ENCODE assay signal across 20 cellular contexts in genomic region chr22:42651134-42651533, GRCh38. TPM values are rescaled to one million over a fixed set of nuclear protein-coding genes. Genes with fewer than 3 reads are reported as not detected.
DNase-seq lines count a peak whose midpoint lies in the region; ATAC-seq, FAIRE-seq and TF ChIP-seq lines count a peak whose summit lies in the region.
"Had no signal": no experiment of that assay in that cellular context is flagged by ENCODE, and none has a peak within 500 bp of the region (broad histone marks: within the 10 kb centered on the region; RNA-seq: fewer than 3 reads in every experiment).

No MANE protein-coding gene starts in this region.

- H3K4me2 ChIP-seq in A549 (peak overlapping the region; percentile 16; the same call in 2 of the 3 replicates), trophoblast cell (ENCODE audit: low read length) (no peak overlapping the region)

- no peaks in the 10 kb centered on the region for H3K9me3 ChIP-seq in A549
- peaks cover 2% of the 10 kb centered on the region for H3K9me3 ChIP-seq in trophoblast cell (ENCODE audit: insufficient read depth, low read depth, low read length)

- no peak overlapping the region for H3K4me3 Mint-ChIP-seq in glutamatergic neuron (ENCODE audit: unreplicated experiment)
- H3K4me3 Mint-ChIP-seq: stimulated activated memory B cell treated with anti-CD40 and anti-IgM and Interleukin-4, amounts not matched to agents 10 μg/mL and 1 μg/mL and 100 μg/mL, for 72 hours had no signal

- TF ChIP-seq POLR2A in A549 (IDR thresholded peaks at IDR 0.05; ENCODE audit: low read length) = no peak
- TF ChIP-seq POLR2A in GM12891 (IDR thresholded peaks at IDR 0.05; ENCODE audit: low read depth, low read length) = no peak

- peaks cover 13% of the 10 kb centered on the region for H3K79me1 ChIP-seq in trophoblast cell (ENCODE audit: low read length)

- CTCF ChIA-PET in A549 (lab: Yijun Ruan, JAX) = interaction anchor here (2.9 to 4.7 kb wide), 2 partner anchors 15 to 30 kb away, joined by 10 to 29 read pairs; no protein-coding TSS in a partner anchor
- CTCF ChIA-PET in RWPE1 (lab: Yijun Ruan, JAX) = no interaction called here

- no peak overlapping the region for H4K91ac ChIP-seq in trophoblast cell (ENCODE audit: low read depth, low read length)

- H3K36me3 ChIP-seq in trophoblast cell (ENCODE audit: control insufficient read depth in 1 of 2, insufficient read depth in 2 of 2, low read length in 2 of 2) = peaks cover 0 to 2% of the 10 kb centered on the region in 2 experiments
- H3K36me3 ChIP-seq: cardiac muscle cell had no signal

- TF ChIP-seq CTCF in A549 (IDR thresholded peaks at IDR 0.05) (no peak), RWPE1 (conservative IDR thresholded peaks at IDR 0.05; ENCODE audit: low read depth) (no peak), glutamatergic neuron (IDR thresholded peaks at IDR 0.05; ENCODE audit: partially characterized antibody, unreplicated experiment) (no peak)

- peaks cover 27% of the 10 kb centered on the region for H3K4me1 ChIP-seq in A549
- peaks cover 15 to 21% of the 10 kb centered on the region in 2 experiments for H3K4me1 ChIP-seq in trophoblast cell (ENCODE audit: control insufficient read depth in 1 of 2, insufficient read depth in 2 of 2, low read length in 2 of 2)

- no peak overlapping the region for H3K18ac ChIP-seq in trophoblast cell (ENCODE audit: low read length)

- no peak overlapping the region for H3K14ac ChIP-seq in trophoblast cell (ENCODE audit: low read length)

- H3K79me2 ChIP-seq in trophoblast cell (ENCODE audit: control insufficient read depth, insufficient read depth, low read length, poor library complexity) = peaks cover 12% of the 10 kb centered on the region

- 21% methylated on average over 7 of the region's 7 CpGs for WGBS in A549 (ENCODE audit: missing lambda C conversion rate)
- WGBS in trophoblast cell (ENCODE audit: extremely low coverage, insufficient coverage, insufficient read length) = no CpG with 5 or more reads among the region's 7 CpGs

- TF ChIP-seq EP300 in A549 (IDR thresholded peaks at IDR 0.05) = no peak

- TF ChIP-seq RAD21 in A549 (conservative IDR thresholded peaks at IDR 0.05 in 1 of 2, IDR thresholded peaks at IDR 0.05 in 1 of 2) = no peak

- peaks cover 6% of the 10 kb centered on the region for H3K9me3 Mint-ChIP-seq in glutamatergic neuron (ENCODE audit: unreplicated experiment)
- H3K9me3 Mint-ChIP-seq: stimulated activated memory B cell treated with anti-CD40 and anti-IgM and Interleukin-4, amounts not matched to agents 10 μg/mL and 1 μg/mL and 100 μg/mL, for 72 hours had no signal

- POLR2A ChIA-PET in A549 (lab: Yijun Ruan, JAX) = no interaction called here
- POLR2A ChIA-PET in RWPE1 (lab: Yijun Ruan, JAX; ENCODE audit: low non-redundant PET) = no interaction called here

- no peak overlapping the region for H3K9ac ChIP-seq in trophoblast cell (ENCODE audit: low read length)

- H3K27me3 Mint-ChIP-seq in glutamatergic neuron (ENCODE audit: unreplicated experiment) = peaks cover 4% of the 10 kb centered on the region
- H3K27me3 Mint-ChIP-seq: stimulated activated memory B cell treated with anti-CD40 and anti-IgM and Interleukin-4, amounts not matched to agents 10 μg/mL and 1 μg/mL and 100 μg/mL, for 72 hours had no signal

- no peak for FAIRE-seq in A549 (lab: Jason Lieb, UNC)
- FAIRE-seq in GM12891 (lab: Jason Lieb, UNC) = no peak
- FAIRE-seq: endothelial cell of umbilical vein had no signal

- peak overlapping the region; percentile 57 for H3K27ac Mint-ChIP-seq in glutamatergic neuron (ENCODE audit: unreplicated experiment)
- H3K27ac Mint-ChIP-seq: stimulated activated memory B cell treated with anti-CD40 and anti-IgM and Interleukin-4, amounts not matched to agents 10 μg/mL and 1 μg/mL and 100 μg/mL, for 72 hours had no signal

- H4K8ac ChIP-seq in trophoblast cell (ENCODE audit: low read depth, low read length) = no peak overlapping the region

- H3K36me3 Mint-ChIP-seq in glutamatergic neuron (ENCODE audit: unreplicated experiment) = no peaks in the 10 kb centered on the region
- H3K36me3 Mint-ChIP-seq: stimulated activated memory B cell treated with anti-CD40 and anti-IgM and Interleukin-4, amounts not matched to agents 10 μg/mL and 1 μg/mL and 100 μg/mL, for 72 hours had no signal

- no peaks in the 10 kb centered on the region for H3K27me3 ChIP-seq in trophoblast cell (ENCODE audit: insufficient read depth, low read length)
- H3K27me3 ChIP-seq: cardiac muscle cell had no signal

- peaks cover 3% of the 10 kb centered on the region for H3K4me1 Mint-ChIP-seq in glutamatergic neuron (ENCODE audit: low read depth, unreplicated experiment)

- H3K4me3 ChIP-seq in A549 (no peak overlapping the region), trophoblast cell (ENCODE audit: low read depth, low read length) (no peak overlapping the region)
- H3K4me3 ChIP-seq: cardiac muscle cell had no signal

- no peak overlapping the region for H2AK5ac ChIP-seq in trophoblast cell (ENCODE audit: low read length)

- no peak overlapping the region for H2BK12ac ChIP-seq in trophoblast cell (ENCODE audit: low read length)

- DNase-seq in A549 (ENCODE audit: low read depth in 1 of 2, low spot score in 1 of 2) = peak; percentile 49 to 79
- DNase-seq in DMS53 treated with DMSO at 0.1 percent for 48 hours (lab: John Stamatoyannopoulos, UW; ENCODE audit: unreplicated experiment) = peak; percentile 4
- DNase-seq in RWPE1 (ENCODE audit: low spot score) = no peak
- no peak for DNase-seq in glutamatergic neuron
- DNase-seq in trophoblast cell = no peak
- no peak for DNase-seq in NCI-H128 (lab: John Stamatoyannopoulos, UW; ENCODE audit: unreplicated experiment)
- no peak for DNase-seq in HuH-7 (ENCODE audit: low spot score)
- no peak for DNase-seq in GM12891 (ENCODE audit: insufficient read length, low spot score)
- DNase-seq: activated T-cell treated with anti-CD3 and anti-CD28 coated beads, Interleukin-2, amount 50 U/mL, for 1 hour; hippocampal formation; mesendoderm; NCI-H1048; NCI-H524 treated with DMSO at 0.1 percent for 48 hours; retina; SHP77 treated with DMSO at 0.1 percent for 48 hours had no signal

- no peak overlapping the region for H2BK120ac ChIP-seq in trophoblast cell (ENCODE audit: insufficient read depth, low read length, poor library complexity)

- H3K23ac ChIP-seq in trophoblast cell (ENCODE audit: low read length) = no peak overlapping the region

- no peak overlapping the region for H3K4ac ChIP-seq in trophoblast cell (ENCODE audit: low read depth, low read length)

- no peak overlapping the region for H2BK5ac ChIP-seq in trophoblast cell (ENCODE audit: low read depth, low read length, poor library complexity)

- H4K12ac ChIP-seq in trophoblast cell (ENCODE audit: low read depth, low read length) = no peak overlapping the region

- no peak overlapping the region for H2AFZ ChIP-seq in trophoblast cell (ENCODE audit: insufficient read depth, low read length, poor library complexity)

- H3K27ac ChIP-seq in A549 (peak overlapping the region; percentile 38 to 67; a peak in 4 of 6 replicates), RWPE1 (peak overlapping the region; percentile 90), trophoblast cell (ENCODE audit: low read depth, low read length) (no peak overlapping the region)
- H3K27ac ChIP-seq: cardiac muscle cell, VCaP had no signal

- peak; percentile 30 to 60; a peak in 4 of 6 replicates for ATAC-seq in A549
- ATAC-seq: stimulated activated memory B cell treated with anti-CD40 and anti-IgM and Interleukin-4, amounts not matched to agents 10 μg/mL and 1 μg/mL and 100 μg/mL, for 72 hours had no signal

TF ChIP-seq in A549, 52 proteins besides CTCF, POLR2A, EP300 and RAD21 (continues in another document):
- TF ChIP-seq EHF (CRISPR knock-in tag; IDR thresholded peaks at IDR 0.05) (no peak), FOSL2 (IDR thresholded peaks at IDR 0.05) (no peak), FOSL2 (CRISPR knock-in tag; IDR thresholded peaks at IDR 0.05) (peak; percentile 44), ZNF302 (CRISPR knock-in tag; IDR thresholded peaks at IDR 0.05) (no peak), MAFK (IDR thresholded peaks at IDR 0.05; ENCODE audit: partially characterized antibody) (no peak), EHMT2 (IDR thresholded peaks at IDR 0.05; ENCODE audit: low read depth) (no peak), KDM5A (IDR thresholded peaks at IDR 0.05) (no peak)

TF ChIP-seq in GM12891, 5 proteins besides CTCF, POLR2A, EP300 and RAD21:
- no peak for TF ChIP-seq POLR2AphosphoS5 (IDR thresholded peaks at IDR 0.05; ENCODE audit: low read depth, low read length)
- no peak for TF ChIP-seq SPI1 (IDR thresholded peaks at IDR 0.05; ENCODE audit: low read depth, low read length)
- no peak for TF ChIP-seq TAF1 (IDR thresholded peaks at IDR 0.05; ENCODE audit: low read depth, low read length)
- no peak for TF ChIP-seq POU2F2 (IDR thresholded peaks at IDR 0.05; ENCODE audit: low read depth, low read length)
- no peak for TF ChIP-seq PAX5 (IDR thresholded peaks at IDR 0.05; ENCODE audit: insufficient read depth, low read length, severe bottlenecking)

RNA-seq across cellular contexts. Expression of gene CYB5R3, which starts 1.9 kb away (rescaled TPM):
- polyA plus RNA-seq in A549 (2011; rRNA removed) (30.8 and 39.4 TPM in 2 replicates), A549 (2017; fragmentation: RNase III; extraction: RNeasy Plus Mini Kit Qiagen cat#74134 plus additional on column Dnase treatment) (47.6 to 54.0 TPM (median 51.8 TPM) in 3 replicates)
- polyA plus RNA-seq in A549 (2012; cell fraction: cytosol; rRNA removed) = 53.4 and 74.7 TPM in 2 replicates
- 60.2 and 68.1 TPM in 2 replicates for polyA plus RNA-seq in A549 (2012; cell fraction: nucleus; rRNA removed)
- 40.5 and 42.5 TPM in 2 replicates for polyA minus RNA-seq in A549 (2011; rRNA and poly(A)+ RNA removed)
- 148 TPM for total RNA-seq in glutamatergic neuron (ENCODE audit: unreplicated experiment)
- polyA plus RNA-seq in trophoblast cell (2013) = 155 and 156 TPM in 2 replicates
- 87.7 TPM for polyA plus RNA-seq in GM12891 (2012; ENCODE audit: low read depth, missing spikeins)

RNA-seq across cellular contexts. Expression of gene ATP5MGL, which starts 10.7 kb away (rescaled TPM):
- polyA plus RNA-seq in A549 (2011; rRNA removed) = not detected in 2 replicates
- polyA plus RNA-seq in A549 (2012; cell fraction: cytosol; rRNA removed) = not detected in 2 replicates
- polyA plus RNA-seq in A549 (2012; cell fraction: nucleus; rRNA removed) = not detected in 2 replicates
- polyA plus RNA-seq in A549 (2017; fragmentation: RNase III; extraction: RNeasy Plus Mini Kit Qiagen cat#74134 plus additional on column Dnase treatment) = not detected in 3 replicates
- polyA minus RNA-seq in A549 (2011; rRNA and poly(A)+ RNA removed) = 0.87 and 1.3 TPM in 2 replicates
- total RNA-seq in glutamatergic neuron (ENCODE audit: unreplicated experiment) = 1.1 TPM
- not detected in 2 replicates for polyA plus RNA-seq in trophoblast cell (2013)
- not detected for polyA plus RNA-seq in GM12891 (2012; ENCODE audit: low read depth, missing spikeins)
- polyA plus RNA-seq: BJ had no signal

RNA-seq across cellular contexts. Expression of gene POLDIP3, which starts 36.5 kb away (rescaled TPM):
- polyA plus RNA-seq in A549 (2011; rRNA removed) (31.8 and 42.0 TPM in 2 replicates), A549 (2017; fragmentation: RNase III; extraction: RNeasy Plus Mini Kit Qiagen cat#74134 plus additional on column Dnase treatment) (29.8 to 31.5 TPM (median 31.0 TPM) in 3 replicates)
- polyA plus RNA-seq in A549 (2012; cell fraction: cytosol; rRNA removed) = 23.8 and 30.2 TPM in 2 replicates
- 27.7 and 37.2 TPM in 2 replicates for polyA plus RNA-seq in A549 (2012; cell fraction: nucleus; rRNA removed)
- 33.8 and 34.7 TPM in 2 replicates for polyA minus RNA-seq in A549 (2011; rRNA and poly(A)+ RNA removed)
- total RNA-seq in glutamatergic neuron (ENCODE audit: unreplicated experiment) = 52.8 TPM
- polyA plus RNA-seq in trophoblast cell (2013) = 43.3 and 46.1 TPM in 2 replicates
- polyA plus RNA-seq in GM12891 (2012; ENCODE audit: low read depth, missing spikeins) = 40.1 TPM

Comparison
In these comparisons a context has a peak if more than half of its experiments do, and no peak if none do; other contexts are left out.
1. DNase-seq: peak in A549 (2 of 2) and DMS53 treated with DMSO at 0.1 percent for 48 hours (single experiment); none in RWPE1 (single experiment), glutamatergic neuron (single experiment), trophoblast cell (0 of 2), NCI-H128 (single experiment), HuH-7 (single experiment) and GM12891 (single experiment).